In genomic region chr3:197320582-197320981, GRCh38 we compare ENCODE assay signal across 21 cellular contexts.
"Had no signal": no experiment of that assay in that cellular context is flagged by ENCODE, and none has a peak within 500 bp of the region (broad histone marks: within the 10 kb centered on the region; RNA-seq: fewer than 3 reads in every experiment).

No MANE protein-coding gene starts in this region.

- H3K9me3 Mint-ChIP-seq: natural killer cell, neural progenitor cell had no signal

- H3K4me1 Mint-ChIP-seq: natural killer cell; nephron; neural progenitor cell; stimulated activated naive B cell treated with anti-CD40 and anti-IgM and Interleukin-4, amounts not matched to agents 10 μg/mL and 1 μg/mL and 100 μg/mL, for 72 hours had no signal

- H3K36me3 Mint-ChIP-seq: natural killer cell; neural progenitor cell; stimulated activated effector memory CD8-positive, alpha-beta T cell treated with anti-CD3 and anti-CD28 coated beads, Interleukin-12 subunit alpha, Interleukin-12 subunit beta, amount 100 ng/mL, for 72 hours had no signal

- DNase-seq: natural killer cell; occipital lobe; pancreas; retina; right lobe of liver; sigmoid colon; small intestine; stimulated activated CD4-positive, alpha-beta T cell treated with anti-CD3 and anti-CD28 coated beads, Interleukin-15, amount 100 ng/mL, for 24 hours; stimulated activated CD4-positive, alpha-beta T cell treated with anti-CD3 and anti-CD28 coated beads, Interleukin-2, amount 100 ng/mL, for 24 hours; stimulated activated CD4-positive, alpha-beta T cell treated with anti-CD3 and anti-CD28 coated beads, Interleukin-2, amount 100 ng/mL, for 48 hours; stimulated activated CD4-positive, alpha-beta T cell treated with anti-CD3 and anti-CD28 coated beads, Interleukin-4, amount 100 ng/mL, for 24 hours; stimulated activated naive B cell treated with anti-CD40 and anti-IgM and Interleukin-4, amounts not matched to agents 10 μg/mL and 1 μg/mL and 100 μg/mL, for 72 hours; stimulated activated naive CD4-positive, alpha-beta T cell treated with Interleukin-2 at 50 U/mL for 16 hours; stomach; thyroid gland; trophoblast cell; upper lobe of left lung had no signal

- H3K27ac Mint-ChIP-seq: natural killer cell; nephron; neural progenitor cell; stimulated activated effector memory CD8-positive, alpha-beta T cell treated with anti-CD3 and anti-CD28 coated beads, Interleukin-12 subunit alpha, Interleukin-12 subunit beta, amount 100 ng/mL, for 72 hours; stimulated activated naive B cell treated with anti-CD40 and anti-IgM and Interleukin-4, amounts not matched to agents 10 μg/mL and 1 μg/mL and 100 μg/mL, for 72 hours; stimulated activated naive CD8-positive, alpha-beta T cell treated with anti-CD3 and anti-CD28 coated beads, Interleukin-15, Interleukin-2, amounts not matched to agents 100 ng/mL and 50 ng/mL, for 24 hours had no signal

- ATAC-seq: natural killer cell; pancreas; right lobe of liver; stimulated activated effector memory CD8-positive, alpha-beta T cell treated with anti-CD3 and anti-CD28 coated beads, Interleukin-12 subunit alpha, Interleukin-12 subunit beta, amount 100 ng/mL, for 72 hours; stimulated activated naive B cell treated with anti-CD40 and anti-IgM and Interleukin-4, amounts not matched to agents 10 μg/mL and 1 μg/mL and 100 μg/mL, for 72 hours had no signal

- H3K4me3 Mint-ChIP-seq: natural killer cell; nephron; neural progenitor cell; stimulated activated effector memory CD8-positive, alpha-beta T cell treated with anti-CD3 and anti-CD28 coated beads, Interleukin-12 subunit alpha, Interleukin-12 subunit beta, amount 100 ng/mL, for 72 hours; stimulated activated naive B cell treated with anti-CD40 and anti-IgM and Interleukin-4, amounts not matched to agents 10 μg/mL and 1 μg/mL and 100 μg/mL, for 72 hours; stimulated activated naive CD8-positive, alpha-beta T cell treated with anti-CD3 and anti-CD28 coated beads, Interleukin-15, Interleukin-2, amounts not matched to agents 100 ng/mL and 50 ng/mL, for 24 hours had no signal
